ENCODE assay signal across 15 cellular contexts in genomic region chr10:79185796-79186374, GRCh38.
A peak's percentile ranks its signal among the peaks of the same experiment; 100 is the strongest.
DNase-seq lines count a peak whose midpoint lies in the region; ATAC-seq and TF ChIP-seq lines count a peak whose summit lies in the region.
"Had no signal": no experiment of that assay in that cellular context is flagged by ENCODE, and none has a peak within 500 bp of the region (broad histone marks: within the 10 kb centered on the region; RNA-seq: fewer than 3 reads in every experiment).

No MANE protein-coding gene starts in this region.

- H4K20me1 ChIP-seq in fibroblast of lung (ENCODE audit: control insufficient read depth, extremely low read depth, insufficient read depth, low read length) (no peaks in the 10 kb centered on the region), osteoblast (ENCODE audit: insufficient read depth, low read length) (peaks cover 37% of the 10 kb centered on the region)

- H3K4me3 ChIP-seq in cardiac muscle cell (no peak overlapping the region), fibroblast of lung (replicated peaks in 1 of 4; ENCODE audit: control extremely low read depth in 1 of 4, insufficient read depth in 1 of 4, low read depth in 3 of 4, low read length in 4 of 4) (no peak overlapping the region), osteoblast (ENCODE audit: insufficient read depth, low read length) (no peak overlapping the region), uterus (no peak overlapping the region)

- peak overlapping the region; percentile 15 for H3K4me2 ChIP-seq in fibroblast of lung (ENCODE audit: extremely low read depth, insufficient read depth, low read length)
- H3K4me2 ChIP-seq in osteoblast (ENCODE audit: insufficient read depth, low read length), result no peak overlapping the region

- H3K79me2 ChIP-seq in fibroblast of lung (ENCODE audit: control insufficient read depth, insufficient read depth, low read length) (peaks cover 29% of the 10 kb centered on the region), osteoblast (ENCODE audit: insufficient read depth, low read length) (peaks cover 65% of the 10 kb centered on the region)

- no peak for ATAC-seq in left ventricle myocardium superior
- no peak for ATAC-seq in GM21423 (IDR thresholded peaks at IDR 0.05; ENCODE audit: unreplicated experiment)
- ATAC-seq in GM18873 (IDR thresholded peaks at IDR 0.05; ENCODE audit: low FRiP score, unreplicated experiment), result no peak
- ATAC-seq: T-cell had no signal

- no peak overlapping the region for H2AFZ ChIP-seq in fibroblast of lung (ENCODE audit: low read length)
- no peak overlapping the region for H2AFZ ChIP-seq in osteoblast (ENCODE audit: low read length)

- intact Hi-C loops in left ventricle myocardium superior (cut with micrococcal nuclease) (loop anchor here (10.0 kb wide), 1 partner anchor 111 kb away; no protein-coding TSS in a partner anchor), uterus (cut with DNase I; ENCODE audit: low total_unique reads) (loop anchor here (5.0 kb wide), 1 partner anchor 114 kb away; no protein-coding TSS in a partner anchor)

- H3K9me3 ChIP-seq in cardiac muscle cell (ENCODE audit: low read depth), result no peaks in the 10 kb centered on the region
- H3K9me3 ChIP-seq in fibroblast of lung (ENCODE audit: control insufficient read depth, insufficient read depth, low read depth, low read length), result no peaks in the 10 kb centered on the region
- no peaks in the 10 kb centered on the region for H3K9me3 ChIP-seq in osteoblast (ENCODE audit: low read depth, low read length)
- H3K9me3 ChIP-seq in uterus, result no peaks in the 10 kb centered on the region

- no peak for TF ChIP-seq POLR2A in uterus (IDR thresholded peaks at IDR 0.05)

- H3K27me3 ChIP-seq in cardiac muscle cell (no peaks in the 10 kb centered on the region), fibroblast of lung (ENCODE audit: control insufficient read depth, insufficient read depth, low read length) (no peaks in the 10 kb centered on the region), osteoblast (ENCODE audit: insufficient read depth, low read length) (no peaks in the 10 kb centered on the region), uterus (no peaks in the 10 kb centered on the region)

- H3K36me3 ChIP-seq in cardiac muscle cell (no peaks in the 10 kb centered on the region), fibroblast of lung (ENCODE audit: control insufficient read depth, insufficient read depth, low read length) (peaks cover 25% of the 10 kb centered on the region), osteoblast (ENCODE audit: insufficient read depth, low read length) (peaks cover 41% of the 10 kb centered on the region), uterus (no peaks in the 10 kb centered on the region)

- H3K4me1 ChIP-seq in cardiac muscle cell (ENCODE audit: low read depth), result peaks cover 72% of the 10 kb centered on the region
- H3K4me1 ChIP-seq in fibroblast of lung (ENCODE audit: control insufficient read depth, extremely low read depth, insufficient read depth, low read length), result peaks cover 54% of the 10 kb centered on the region
- peaks cover 66% of the 10 kb centered on the region for H3K4me1 ChIP-seq in osteoblast (ENCODE audit: insufficient read depth, low read length)
- H3K4me1 ChIP-seq in uterus, result peaks cover 32 to 37% of the 10 kb centered on the region in 2 donors

- TF ChIP-seq CTCF in cardiac muscle cell (IDR thresholded peaks at IDR 0.05; ENCODE audit: low read depth, low read length) (no peak), fibroblast of lung (conservative IDR thresholded peaks at IDR 0.05 in 1 of 2, IDR thresholded peaks at IDR 0.05 in 1 of 2; ENCODE audit: low read depth in 1 of 2, low read length in 2 of 2) (no peak), osteoblast (IDR thresholded peaks at IDR 0.05; ENCODE audit: extremely low read depth, low read depth, low read length) (no peak), uterus (IDR thresholded peaks at IDR 0.05) (no peak)

- DNase-seq in cardiac muscle cell (ENCODE audit: low read depth in 1 of 2, low spot score in 1 of 2) (no peak), left ventricle myocardium superior (no peak), fibroblast of lung (ENCODE audit: low read depth in 2 of 2) (no peak), osteoblast (ENCODE audit: insufficient read length, low spot score, missing footprints) (no peak), uterus (no peak), NCI-H82 treated with DMSO at 0.1 percent for 48 hours (lab: John Stamatoyannopoulos, UW; ENCODE audit: unreplicated experiment) (no peak)
- DNase-seq: activated CD4-positive, alpha-beta T cell treated with anti-CD3 and anti-CD28 coated beads, Interleukin-2, amount 10 ng/mL, durations not matched to agents 7 days and 5 days; activated naive CD4-positive, alpha-beta T cell treated with anti-CD3 and anti-CD28 coated beads, Interleukin-2, amount 10 ng/mL, durations not matched to agents 7 days and 5 days; dermis blood vessel endothelial cell; head of caudate nucleus; NCI-H1436; NCI-H748 treated with DMSO at 0.1 percent for 48 hours; T-cell had no signal

- H3K9ac ChIP-seq in fibroblast of lung (ENCODE audit: insufficient read depth, low read length), result no peak overlapping the region

- H3K27ac ChIP-seq in cardiac muscle cell (peak overlapping the region; percentile 95), fibroblast of lung (ENCODE audit: insufficient read depth, low read length) (peak overlapping the region; percentile 75), osteoblast (ENCODE audit: low read depth, low read length) (peak overlapping the region; percentile 70), uterus (peak overlapping the region; percentile 78)
